1 cellular context compared by ENCODE assay signal in the genomic region with DNA sequence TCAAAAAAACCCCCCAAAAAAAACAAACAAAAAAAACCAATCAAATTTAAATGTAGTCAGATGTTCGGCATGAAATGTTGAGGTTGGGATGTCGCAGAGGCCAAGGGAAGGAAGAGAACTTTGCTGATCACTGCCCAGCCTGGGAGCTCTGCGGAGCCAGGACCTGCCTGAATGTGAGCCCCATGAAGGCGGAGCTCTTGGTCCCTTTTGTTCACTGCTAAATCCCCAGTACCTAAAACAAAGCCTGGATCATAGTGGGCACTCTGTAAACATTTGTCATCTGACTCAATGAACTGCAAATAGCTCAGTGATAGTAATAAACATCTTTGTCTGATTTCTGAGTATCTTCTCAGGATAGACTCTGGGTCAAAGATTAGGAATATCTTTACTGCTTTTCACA.
TF ChIP-seq lines count a peak whose summit lies in the region.

No MANE protein-coding gene starts in this region.

TF ChIP-seq in H1, 55 proteins besides CTCF, POLR2A, EP300 and RAD21 (continued from another document):
- no peak for TF ChIP-seq TEAD4 (IDR thresholded peaks at IDR 0.05; ENCODE audit: low read depth, low read length)
- no peak for TF ChIP-seq SP2 (IDR thresholded peaks at IDR 0.05; ENCODE audit: low read length)
- TF ChIP-seq TBP (IDR thresholded peaks at IDR 0.05; ENCODE audit: low read depth, low read length): no peak
- TF ChIP-seq SRF (IDR thresholded peaks at IDR 0.05; ENCODE audit: low read depth, low read length): no peak
TF ChIP-seq in H1: peak in this region for 0.
